17 cellular contexts compared by ENCODE assay signal in genomic region chr12:44775916-44776315, GRCh38.
DNase-seq lines count a peak whose midpoint lies in the region; ATAC-seq and TF ChIP-seq lines count a peak whose summit lies in the region.
"Had no signal": no experiment of that assay in that cellular context is flagged by ENCODE, and none has a peak within 500 bp of the region (broad histone marks: within the 10 kb centered on the region; RNA-seq: fewer than 3 reads in every experiment).

No MANE protein-coding gene starts in this region.

- H3K4me1 ChIP-seq in A673 (ENCODE audit: insufficient read depth, low read length, poor library complexity, severe bottlenecking): peaks cover 78% of the 10 kb centered on the region
- H3K4me1 ChIP-seq: BE2C had no signal

- DNase-seq in A673 (ENCODE audit: low spot score) (peak; percentile 89), SK-N-DZ (ENCODE audit: low spot score) (peak; percentile 16), neural crest cell (ENCODE audit: low read depth, low spot score) (no peak), retina (peak; percentile 38)
- no peak for DNase-seq in stimulated activated CD4-positive, alpha-beta T cell treated with anti-CD3 and anti-CD28 coated beads, Interleukin-2, amount 100 ng/mL, for 24 hours
- DNase-seq: ACHN; BE2C; C1 segment of cervical spinal cord; CD4-positive, alpha-beta T cell; DMS153; DMS79; GDM1; HFFc6; IMR-90 had no signal

- no peaks in the 10 kb centered on the region for H3K27me3 Mint-ChIP-seq in neural crest cell (ENCODE audit: low read depth)
- H3K27me3 Mint-ChIP-seq: CD4-positive, alpha-beta T cell had no signal

- H3K9me3 Mint-ChIP-seq in neural crest cell: peaks cover 7% of the 10 kb centered on the region

- CTCF ChIA-PET in A673 (lab: Charles Lee): interaction anchor here (1.3 kb wide), 1 partner anchor 98 kb away, joined by 3 read pairs; no protein-coding TSS in a partner anchor

- H3K4me3 ChIP-seq in A673 (ENCODE audit: low read depth, low read length, poor library complexity, severe bottlenecking): no peak overlapping the region
- H3K4me3 ChIP-seq: GM23338 had no signal

- no peak for TF ChIP-seq CTCF in A673 (conservative IDR thresholded peaks at IDR 0.05; ENCODE audit: low read depth, low read length)
- TF ChIP-seq CTCF in neural crest cell (conservative IDR thresholded peaks at IDR 0.05): no peak

- intact Hi-C loops in A673 (cut with micrococcal nuclease; ENCODE audit: unreplicated experiment): loop anchor here (5.0 kb wide), 1 partner anchor 96 kb away; no protein-coding TSS in a partner anchor

- H3K4me3 Mint-ChIP-seq in neural crest cell: peak overlapping the region; percentile 57
- H3K4me3 Mint-ChIP-seq: CD4-positive, alpha-beta T cell; GM23338; HFFc6 had no signal

- H3K9me3 ChIP-seq in A673 (ENCODE audit: low read depth, low read length, poor library complexity, severe bottlenecking): no peaks in the 10 kb centered on the region
- H3K9me3 ChIP-seq: BE2C had no signal

- POLR2A ChIA-PET in A673 (lab: Charles Lee; ENCODE audit: low non-redundant PET): no interaction called here

- no peaks in the 10 kb centered on the region for H3K27me3 ChIP-seq in A673 (replicated peaks; ENCODE audit: insufficient read depth, low read depth, low read length, poor library complexity)
- H3K27me3 ChIP-seq: BE2C had no signal

- ATAC-seq in HG02973 (IDR thresholded peaks at IDR 0.05; ENCODE audit: unreplicated experiment): no peak
- ATAC-seq: GM23338, HCT116 had no signal

- H3K4me1 Mint-ChIP-seq in neural crest cell: peaks cover 43% of the 10 kb centered on the region

- no TSS peak for BruUV-seq in A673 (replicated peaks; lab: Mats Ljungman, UMichigan)

- peaks cover 83% of the 10 kb centered on the region for H3K36me3 ChIP-seq in A673 (ENCODE audit: insufficient read depth, low read length, poor library complexity, severe bottlenecking)
- H3K36me3 ChIP-seq: BE2C had no signal

- H3K27ac Mint-ChIP-seq in neural crest cell (ENCODE audit: unreplicated experiment): peak overlapping the region; percentile 35
- H3K27ac Mint-ChIP-seq: CD4-positive, alpha-beta T cell; GM23338; HFFc6 had no signal

- H3K36me3 Mint-ChIP-seq in neural crest cell (ENCODE audit: low read depth): peaks cover 19% of the 10 kb centered on the region

- H3K27ac ChIP-seq in A673 (ENCODE audit: low read depth, low read length, poor library complexity, severe bottlenecking): peak overlapping the region; percentile 10

Comparison
In these comparisons a context has a peak if more than half of its experiments do, and no peak if none do; other contexts are left out.
1. DNase-seq: peak in A673 (single experiment), SK-N-DZ (single experiment) and retina (single experiment); none in neural crest cell (single experiment) and stimulated activated CD4-positive, alpha-beta T cell treated with anti-CD3 and anti-CD28 coated beads, Interleukin-2, amount 100 ng/mL, for 24 hours (0 of 2).